ENCODE assay signal across 8 cellular contexts in the genomic region with DNA sequence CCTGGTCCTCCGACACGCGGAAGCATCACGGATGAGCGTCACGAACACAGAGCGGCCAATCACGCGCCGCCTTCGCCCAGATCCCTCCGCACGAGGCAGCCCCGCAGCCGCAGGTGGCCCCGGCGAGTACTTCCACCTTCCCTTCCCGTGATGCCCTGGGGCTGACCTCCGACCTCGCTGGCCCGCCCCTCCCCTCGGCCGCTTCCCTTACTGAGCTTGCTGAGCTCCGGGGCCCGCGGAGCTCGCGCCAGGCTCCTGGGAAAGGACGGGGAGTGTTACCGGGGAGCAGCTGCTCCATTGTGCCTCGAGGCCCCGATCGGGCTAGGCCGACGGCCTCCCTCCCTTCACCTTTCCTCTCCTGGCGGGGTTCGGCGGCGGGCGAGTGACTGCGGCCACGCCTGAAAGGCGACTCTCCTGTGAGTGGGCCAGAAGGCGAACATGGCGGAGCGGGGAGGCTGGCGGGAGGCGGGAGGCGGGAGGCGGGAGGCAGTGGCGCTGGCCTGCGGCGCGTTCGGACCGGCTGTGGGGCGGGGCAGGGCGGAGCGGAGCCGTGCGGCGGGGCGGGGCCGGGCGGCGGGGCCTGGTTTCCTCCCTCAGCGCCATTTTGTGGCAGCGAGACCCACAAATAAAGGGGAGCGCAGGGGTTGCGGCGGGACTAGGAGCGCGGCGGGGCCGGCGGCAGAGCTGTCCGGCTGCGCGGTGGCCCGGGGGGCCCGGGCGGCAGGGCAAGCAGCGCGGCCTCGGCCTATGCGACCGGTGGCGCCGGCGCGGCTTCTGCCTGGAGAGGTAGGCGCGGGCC.
DNase-seq lines count a peak whose midpoint lies in the region; ATAC-seq and TF ChIP-seq lines count a peak whose summit lies in the region.

Gene WTAP (plus strand): TSS at position 589 of the 799 bp plus-strand sequence. CDS start 8,760 bp downstream, outside the sequence.

- no peak for TF ChIP-seq CTCF in AG10803 (conservative IDR thresholded peaks at IDR 0.05; ENCODE audit: low read length)

- peak within 1 kb of the TSS; percentile 82 for H3K4me3 ChIP-seq in AG10803 (ENCODE audit: low read length)

- ATAC-seq in GM19035 (IDR thresholded peaks at IDR 0.05; ENCODE audit: unreplicated experiment) (peak; percentile 79), HG03342 (IDR thresholded peaks at IDR 0.05; ENCODE audit: unreplicated experiment) (peak; percentile 74)

- DNase-seq in AG10803 (ENCODE audit: low read depth) (peak; percentile 94), NCI-H345 treated with DMSO at 0.1 percent for 48 hours (lab: John Stamatoyannopoulos, UW; ENCODE audit: unreplicated experiment) (peak; percentile 93), islet precursor cell (peak; percentile 98)
- peak; percentile 94 for DNase-seq in activated CD4-positive, CD25-positive, alpha-beta regulatory T cell treated with anti-CD3 and anti-CD28 coated beads, Interleukin-2, amount 50 U/mL, for 16 hours (ENCODE audit: low read depth, low spot score)
- peak; percentile 97 for DNase-seq in central memory CD4-positive, alpha-beta T cell
- DNase-seq in stimulated activated CD4-positive, alpha-beta T cell treated with anti-CD3 and anti-CD28 coated beads, Interleukin-12 subunit alpha, Interleukin-12 subunit beta, amount 100 ng/mL, for 4 hours: peak; percentile 96

Comparison
In these comparisons a context has a peak if more than half of its experiments do, and no peak if none do; other contexts are left out.
1. Peak in every context shown above with its lines: DNase-seq, ATAC-seq and H3K4me3 ChIP-seq.